Comparison of ENCODE assay signal across 35 cellular contexts in genomic region chr6:35765739-35766138, GRCh38. TPM values are rescaled to one million over a fixed set of nuclear protein-coding genes. Genes with fewer than 3 reads are reported as not detected.
"Had no signal": no experiment of that assay in that cellular context is flagged by ENCODE, and none has a peak within 500 bp of the region (broad histone marks: within the 10 kb centered on the region; RNA-seq: fewer than 3 reads in every experiment).

No MANE protein-coding gene starts in this region.

- DNase-seq: effector CD8-positive, alpha-beta T cell; endodermal cell; foreskin fibroblast; gastrocnemius medialis; heart left ventricle; left cardiac atrium; left lung; mesenchymal stem cell; mucosa of descending colon; naive B cell; stimulated activated CD4-positive, alpha-beta T cell treated with anti-CD3 and anti-CD28 coated beads, Interleukin-12 subunit alpha, Interleukin-12 subunit beta, amount 100 ng/mL, for 4 hours; stimulated activated CD4-positive, alpha-beta T cell treated with anti-CD3 and anti-CD28 coated beads, Interleukin-1b, Interleukin-23, amount 100 ng/mL, for 48 hours; stimulated activated CD4-positive, alpha-beta T cell treated with anti-CD3 and anti-CD28 coated beads, Interleukin-4, amount 100 ng/mL, for 1 hour; stimulated activated CD8-positive, alpha-beta memory T cell treated with anti-CD3 and anti-CD28 coated beads, Interleukin-4, amount 100 ng/mL, for 48 hours; stimulated activated naive CD4-positive, alpha-beta T cell; stimulated activated naive CD8-positive, alpha-beta T cell treated with anti-CD3 and anti-CD28 coated beads, Interleukin-15, amount 100 ng/mL, for 72 hours; transverse colon had no signal

- H3K27ac Mint-ChIP-seq: dendritic cell treated with granulocyte-macrophage colony-stimulating factor and Interleukin-4, amounts not matched to agents 40 ng/mL and 50 ng/mL, for 4 days; endodermal cell; mesothelial cell of epicardium; natural killer cell treated with Interleukin-12 subunit alpha and Interleukin-12 subunit beta and Interleukin-15 and Interleukin-18, amount 100 ng/mL, for 72 hours; stimulated activated naive CD8-positive, alpha-beta T cell treated with anti-CD3 and anti-CD28 coated beads, Interleukin-15, amount 100 ng/mL, for 72 hours had no signal

- H3K9me3 Mint-ChIP-seq: dendritic cell treated with granulocyte-macrophage colony-stimulating factor and Interleukin-4, amounts not matched to agents 40 ng/mL and 50 ng/mL, for 4 days; endodermal cell; mesothelial cell of epicardium; natural killer cell treated with Interleukin-12 subunit alpha and Interleukin-12 subunit beta and Interleukin-15 and Interleukin-18, amount 100 ng/mL, for 72 hours; neural crest cell; stimulated activated naive CD8-positive, alpha-beta T cell treated with anti-CD3 and anti-CD28 coated beads, Interleukin-15, amount 100 ng/mL, for 72 hours had no signal

- H3K4me3 Mint-ChIP-seq: dendritic cell treated with granulocyte-macrophage colony-stimulating factor and Interleukin-4, amounts not matched to agents 40 ng/mL and 50 ng/mL, for 4 days; endodermal cell; mesothelial cell of epicardium; naive B cell; natural killer cell treated with Interleukin-12 subunit alpha and Interleukin-12 subunit beta and Interleukin-15 and Interleukin-18, amount 100 ng/mL, for 72 hours; neural crest cell; stimulated activated naive CD8-positive, alpha-beta T cell treated with anti-CD3 and anti-CD28 coated beads, Interleukin-15, amount 100 ng/mL, for 72 hours had no signal

- H3K36me3 Mint-ChIP-seq: mesothelial cell of epicardium; naive B cell; natural killer cell treated with Interleukin-12 subunit alpha and Interleukin-12 subunit beta and Interleukin-15 and Interleukin-18, amount 100 ng/mL, for 72 hours had no signal

- ATAC-seq: esophagus mucosa; gastrocnemius medialis; heart left ventricle; left cardiac atrium; left lung; mucosa of descending colon; natural killer cell treated with Interleukin-12 subunit alpha and Interleukin-12 subunit beta and Interleukin-15 and Interleukin-18, amount 100 ng/mL, for 72 hours; sciatic nerve; stimulated activated naive CD8-positive, alpha-beta T cell treated with anti-CD3 and anti-CD28 coated beads, Interleukin-15, amount 100 ng/mL, for 72 hours had no signal

- FAIRE-seq: islet of Langerhans had no signal

RNA-seq across cellular contexts. Expression of gene CLPSL2, which starts 10.7 kb away (rescaled TPM):
- total RNA-seq: esophagus mucosa; gastrocnemius medialis; heart left ventricle; hepatocyte; kidney epithelial cell; left cardiac atrium; left lung; lower leg skin; lung microvascular endothelial cell; mesothelial cell of epicardium; mucosa of descending colon; natural killer cell treated with Interleukin-12 subunit alpha and Interleukin-12 subunit beta and Interleukin-15 and Interleukin-18, amount 100 ng/mL, for 72 hours; neural crest cell; osteoblast; prostate gland; right atrium auricular region; sciatic nerve; smooth muscle cell; suprapubic skin; transverse colon; ureter; vagina had no signal
- polyA plus RNA-seq: heart left ventricle, hepatocyte had no signal

RNA-seq across cellular contexts. Expression of gene CLPSL1, which starts 15.1 kb away (rescaled TPM):
- total RNA-seq: endodermal cell; esophagus mucosa; gastrocnemius medialis; heart left ventricle; hepatocyte; kidney epithelial cell; left cardiac atrium; left lung; lower leg skin; lung microvascular endothelial cell; mucosa of descending colon; natural killer cell treated with Interleukin-12 subunit alpha and Interleukin-12 subunit beta and Interleukin-15 and Interleukin-18, amount 100 ng/mL, for 72 hours; neural crest cell; osteoblast; prostate gland; right atrium auricular region; sciatic nerve; smooth muscle cell; suprapubic skin; transverse colon; ureter; vagina had no signal
- polyA plus RNA-seq: heart left ventricle, hepatocyte, smooth muscle cell had no signal

RNA-seq across cellular contexts. Expression of gene ARMC12, which starts 28.9 kb away (rescaled TPM):
- total RNA-seq: esophagus mucosa; natural killer cell treated with Interleukin-12 subunit alpha and Interleukin-12 subunit beta and Interleukin-15 and Interleukin-18, amount 100 ng/mL, for 72 hours; vagina had no signal
- polyA plus RNA-seq: smooth muscle cell had no signal

RNA-seq across cellular contexts. Expression of gene CLPS, which starts 31.4 kb away (rescaled TPM):
- total RNA-seq: endodermal cell; esophagus mucosa; gastrocnemius medialis; hepatocyte; kidney epithelial cell; left cardiac atrium; left lung; lung microvascular endothelial cell; mesothelial cell of epicardium; mucosa of descending colon; natural killer cell treated with Interleukin-12 subunit alpha and Interleukin-12 subunit beta and Interleukin-15 and Interleukin-18, amount 100 ng/mL, for 72 hours; neural crest cell; osteoblast; prostate gland; right atrium auricular region; smooth muscle cell; suprapubic skin; transverse colon; ureter; vagina had no signal
- polyA plus RNA-seq: smooth muscle cell had no signal

RNA-seq across cellular contexts. Expression of gene LHFPL5, which starts 39.4 kb away (rescaled TPM):
- total RNA-seq: endodermal cell; esophagus mucosa; gastrocnemius medialis; heart left ventricle; hepatocyte; kidney epithelial cell; left cardiac atrium; left lung; lower leg skin; lung microvascular endothelial cell; mesothelial cell of epicardium; natural killer cell treated with Interleukin-12 subunit alpha and Interleukin-12 subunit beta and Interleukin-15 and Interleukin-18, amount 100 ng/mL, for 72 hours; neural crest cell; osteoblast; prostate gland; right atrium auricular region; sciatic nerve; smooth muscle cell; suprapubic skin; transverse colon; ureter; vagina had no signal
- polyA plus RNA-seq: heart left ventricle, smooth muscle cell had no signal
